22 cellular contexts compared by ENCODE assay signal in the genomic region with DNA sequence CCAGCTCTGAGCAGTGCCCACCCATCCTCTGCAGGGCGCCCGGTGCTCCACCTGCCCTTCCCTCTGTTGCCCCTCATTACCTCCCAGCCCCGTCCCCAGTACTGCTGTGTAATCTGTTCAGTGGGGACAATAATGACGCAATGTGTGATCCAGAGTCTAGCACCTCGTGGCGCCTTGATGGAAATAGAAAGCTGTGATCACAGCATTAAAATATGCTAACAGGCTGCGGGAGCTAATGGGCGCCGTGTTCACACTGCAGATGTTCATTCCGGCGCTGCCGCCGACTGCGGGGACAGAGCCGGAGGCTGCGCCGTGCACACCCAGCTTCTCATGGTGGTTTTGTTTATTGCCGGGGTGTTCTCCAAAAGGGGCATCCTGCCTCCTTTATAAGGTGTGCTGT.
DNase-seq lines count a peak whose midpoint lies in the region; ATAC-seq and FAIRE-seq lines count a peak whose summit lies in the region.
"Had no signal": no experiment of that assay in that cellular context is flagged by ENCODE, and none has a peak within 500 bp of the region (broad histone marks: within the 10 kb centered on the region; RNA-seq: fewer than 3 reads in every experiment).

No MANE protein-coding gene starts in this region.

- no peaks in the 10 kb centered on the region for H3K27me3 ChIP-seq in right cardiac atrium (ENCODE audit: control insufficient read depth, insufficient read depth)
- H3K27me3 ChIP-seq: gastrocnemius medialis, SJCRH30, transverse colon had no signal

- intact Hi-C loops in right cardiac atrium (cut with DNase I), result no loop called here

- no peak overlapping the region for H3K4me3 Mint-ChIP-seq in activated T-cell treated with anti-CD3 and anti-CD28 coated beads, Interleukin-2, amount 50 U/mL, for 72 hours
- H3K4me3 Mint-ChIP-seq: activated CD4-positive, alpha-beta T cell treated with anti-CD3 and anti-CD28 coated beads for 36 hours; activated naive CD8-positive, alpha-beta T cell treated with anti-CD3 and anti-CD28 coated beads for 36 hours; HFFc6; nephron had no signal

- peak; percentile 16 for DNase-seq in activated T-cell treated with anti-CD3 and anti-CD28 coated beads, Interleukin-2, amount 50 U/mL, for 1 hour
- no peak for DNase-seq in activated T-cell treated with anti-CD3 and anti-CD28 coated beads, Interleukin-2, amount 50 U/mL, for 72 hours
- peak; percentile 55 for DNase-seq in astrocyte of the hippocampus (ENCODE audit: low read depth, low spot score)
- peak in 1 of 3 donors; percentile 75 for DNase-seq in right cardiac atrium
- no peak for DNase-seq in urothelium cell line (ENCODE audit: low spot score)
- DNase-seq: activated CD4-positive, alpha-beta T cell treated with anti-CD3 and anti-CD28 coated beads for 36 hours; activated naive CD8-positive, alpha-beta T cell treated with anti-CD3 and anti-CD28 coated beads for 36 hours; Caco-2; gastrocnemius medialis; HFFc6; mammary epithelial cell; NCI-H1092; NCI-H226; SJCRH30; stimulated activated CD4-positive, alpha-beta T cell treated with anti-CD3 and anti-CD28 coated beads, Interleukin-4, amount 100 ng/mL, for 24 hours; T1000; transverse colon had no signal

- FAIRE-seq in urothelium cell line (lab: Jason Lieb, UNC), result peak; percentile 92
- FAIRE-seq: A549 had no signal

- no peaks in the 10 kb centered on the region for H3K9me3 ChIP-seq in right cardiac atrium (ENCODE audit: control insufficient read depth, low read length)
- H3K9me3 ChIP-seq: A549, Caco-2, gastrocnemius medialis, SJCRH30, transverse colon had no signal

- no peak overlapping the region for H3K27ac Mint-ChIP-seq in activated T-cell treated with anti-CD3 and anti-CD28 coated beads, Interleukin-2, amount 50 U/mL, for 72 hours
- H3K27ac Mint-ChIP-seq: activated CD4-positive, alpha-beta T cell treated with anti-CD3 and anti-CD28 coated beads for 36 hours; activated naive CD8-positive, alpha-beta T cell treated with anti-CD3 and anti-CD28 coated beads for 36 hours; HFFc6; nephron had no signal

- H3K9me3 Mint-ChIP-seq in activated T-cell treated with anti-CD3 and anti-CD28 coated beads, Interleukin-2, amount 50 U/mL, for 72 hours, result no peaks in the 10 kb centered on the region

- peaks cover 17% of the 10 kb centered on the region for H3K4me1 ChIP-seq in right cardiac atrium (ENCODE audit: control insufficient read depth, insufficient read depth, low read length)
- H3K4me1 ChIP-seq: Caco-2, SJCRH30 had no signal

- peaks cover 45% of the 10 kb centered on the region for H3K4me1 Mint-ChIP-seq in activated T-cell treated with anti-CD3 and anti-CD28 coated beads, Interleukin-2, amount 50 U/mL, for 72 hours (ENCODE audit: low read depth)

- 60% methylated on average over 18 of the region's 18 CpGs for WGBS in right cardiac atrium

- no peak for ATAC-seq in activated T-cell treated with anti-CD3 and anti-CD28 coated beads, Interleukin-2, amount 50 U/mL, for 72 hours (replicated peaks in 1 of 2)
- ATAC-seq in right cardiac atrium (peak; percentile 42 to 56), HG03135 (IDR thresholded peaks at IDR 0.05; ENCODE audit: unreplicated experiment) (no peak), GM18520 (IDR thresholded peaks at IDR 0.05; ENCODE audit: unreplicated experiment) (no peak), esophagus mucosa (no peak)
- ATAC-seq: A549; activated CD4-positive, alpha-beta T cell treated with anti-CD3 and anti-CD28 coated beads for 36 hours; gastrocnemius medialis had no signal

- H3K27ac ChIP-seq in right cardiac atrium (ENCODE audit: low read length), result no peak overlapping the region
- H3K27ac ChIP-seq: SJCRH30, transverse colon had no signal

- H3K36me3 Mint-ChIP-seq in activated T-cell treated with anti-CD3 and anti-CD28 coated beads, Interleukin-2, amount 50 U/mL, for 72 hours (ENCODE audit: insufficient read depth in 2 of 2), result peaks cover 4 to 5% of the 10 kb centered on the region in 2 donors

- H3K27me3 Mint-ChIP-seq in activated T-cell treated with anti-CD3 and anti-CD28 coated beads, Interleukin-2, amount 50 U/mL, for 72 hours (ENCODE audit: low read depth), result no peaks in the 10 kb centered on the region
- H3K27me3 Mint-ChIP-seq: activated CD4-positive, alpha-beta T cell treated with anti-CD3 and anti-CD28 coated beads for 36 hours; activated naive CD8-positive, alpha-beta T cell treated with anti-CD3 and anti-CD28 coated beads for 36 hours had no signal

- no peak overlapping the region for H3K4me3 ChIP-seq in right cardiac atrium (ENCODE audit: low read length)
- H3K4me3 ChIP-seq: A549, gastrocnemius medialis, SJCRH30, transverse colon had no signal

Comparison
In these comparisons a context has a peak if more than half of its experiments do, and no peak if none do; other contexts are left out.
1. DNase-seq: peak in activated T-cell treated with anti-CD3 and anti-CD28 coated beads, Interleukin-2, amount 50 U/mL, for 1 hour (single experiment) and astrocyte of the hippocampus (single experiment); none in activated T-cell treated with anti-CD3 and anti-CD28 coated beads, Interleukin-2, amount 50 U/mL, for 72 hours (0 of 2) and urothelium cell line (single experiment).
2. ATAC-seq: peak in right cardiac atrium (2 of 2); none in activated T-cell treated with anti-CD3 and anti-CD28 coated beads, Interleukin-2, amount 50 U/mL, for 72 hours (0 of 2), HG03135 (single experiment), GM18520 (single experiment) and esophagus mucosa (single experiment).